Comparison of ENCODE assay signal across 31 cellular contexts in genomic region chr17:76675648-76676047, GRCh38. TPM values are rescaled to one million over a fixed set of nuclear protein-coding genes. Genes with fewer than 3 reads are reported as not detected.
"Had no signal": no experiment of that assay in that cellular context is flagged by ENCODE, and none has a peak within 500 bp of the region (broad histone marks: within the 10 kb centered on the region; RNA-seq: fewer than 3 reads in every experiment).

No MANE protein-coding gene starts in this region.

- H2AFZ ChIP-seq: neural progenitor cell, parathyroid adenoma had no signal

- H3K27me3 Mint-ChIP-seq: progenitor cell of endocrine pancreas; stimulated activated memory B cell treated with anti-CD40 and anti-IgM and Interleukin-4, amounts not matched to agents 10 μg/mL and 1 μg/mL and 100 μg/mL, for 72 hours; stimulated activated naive CD8-positive, alpha-beta T cell treated with anti-CD3 and anti-CD28 coated beads, Interleukin-15, amount 100 ng/mL, for 72 hours; type B pancreatic cell had no signal

- H3K9me3 ChIP-seq: ovary, psoas muscle, spleen, suprapubic skin, testis, transverse colon, upper lobe of right lung, uterus had no signal

- H3K27me3 ChIP-seq: neural progenitor cell, ovary, spleen, suprapubic skin, testis, transverse colon, upper lobe of right lung, uterus had no signal

- H3K36me3 ChIP-seq: neural progenitor cell, ovary, transverse colon, uterus had no signal

- H3K27ac Mint-ChIP-seq: nephron; neural progenitor cell; progenitor cell of endocrine pancreas; stimulated activated memory B cell treated with anti-CD40 and anti-IgM and Interleukin-4, amounts not matched to agents 10 μg/mL and 1 μg/mL and 100 μg/mL, for 72 hours; type B pancreatic cell had no signal

- H3K79me2 ChIP-seq: parathyroid adenoma had no signal

- H3K4me3 ChIP-seq: neural progenitor cell, ovary, psoas muscle, skin epidermis, smooth muscle cell, spleen, suprapubic skin, testis, transverse colon, upper lobe of right lung, uterus had no signal

- H3K4me3 Mint-ChIP-seq: naive thymus-derived CD4-positive, alpha-beta T cell; natural killer cell; nephron; neural progenitor cell; stimulated activated memory B cell treated with anti-CD40 and anti-IgM and Interleukin-4, amounts not matched to agents 10 μg/mL and 1 μg/mL and 100 μg/mL, for 72 hours; stimulated activated naive CD8-positive, alpha-beta T cell treated with anti-CD3 and anti-CD28 coated beads, Interleukin-15, amount 100 ng/mL, for 72 hours; type B pancreatic cell had no signal

- H3K27ac ChIP-seq: neural progenitor cell, ovary, parathyroid adenoma, psoas muscle, skin epidermis, spleen, suprapubic skin, testis, upper lobe of right lung, uterus had no signal

- H3K9ac ChIP-seq: neural progenitor cell, parathyroid adenoma had no signal

- DNase-seq: naive thymus-derived CD4-positive, alpha-beta T cell; natural killer cell; occipital lobe; ovary; psoas muscle; right cardiac atrium; spleen; stimulated activated CD4-positive, alpha-beta T cell treated with anti-CD3 and anti-CD28 coated beads, Interleukin-12 subunit alpha, Interleukin-12 subunit beta, amount 100 ng/mL, for 4 hours; stimulated activated CD4-positive, alpha-beta T cell treated with anti-CD3 and anti-CD28 coated beads, Interleukin-1b, Interleukin-23, amount 100 ng/mL, for 48 hours; stimulated activated CD4-positive, alpha-beta T cell treated with anti-CD3 and anti-CD28 coated beads, Interleukin-4, amount 100 ng/mL, for 1 hour; stimulated activated CD4-positive, alpha-beta T cell treated with anti-CD3 and anti-CD28 coated beads, Interleukin-4, amount 100 ng/mL, for 4 hours; stimulated activated CD8-positive, alpha-beta memory T cell treated with anti-CD3 and anti-CD28 coated beads, Interleukin-4, amount 100 ng/mL, for 48 hours; stimulated activated naive CD4-positive, alpha-beta T cell; stimulated activated naive CD8-positive, alpha-beta T cell treated with anti-CD3 and anti-CD28 coated beads, Interleukin-15, amount 100 ng/mL, for 72 hours; stimulated activated naive CD8-positive, alpha-beta T cell treated with anti-CD3 and anti-CD28 coated beads, Interleukin-15, Interleukin-2, amounts not matched to agents 100 U/mL and 50 U/mL, for 24 hours; substantia nigra; testis; transverse colon; upper lobe of right lung; uterus had no signal

- H3K9me3 Mint-ChIP-seq: natural killer cell; nephron; neural progenitor cell; stimulated activated naive CD8-positive, alpha-beta T cell treated with anti-CD3 and anti-CD28 coated beads, Interleukin-15, amount 100 ng/mL, for 72 hours; type B pancreatic cell had no signal

- H3K4me2 ChIP-seq: neural progenitor cell, smooth muscle cell had no signal

- H3K36me3 Mint-ChIP-seq: natural killer cell; stimulated activated memory B cell treated with anti-CD40 and anti-IgM and Interleukin-4, amounts not matched to agents 10 μg/mL and 1 μg/mL and 100 μg/mL, for 72 hours; type B pancreatic cell had no signal

RNA-seq across cellular contexts. Expression of gene ST6GALNAC1, which starts 32.1 kb away (rescaled TPM):
- total RNA-seq: renal cortical epithelial cell, smooth muscle cell had no signal
- polyA plus RNA-seq: neural cell, smooth muscle cell had no signal
